In the genomic region with DNA sequence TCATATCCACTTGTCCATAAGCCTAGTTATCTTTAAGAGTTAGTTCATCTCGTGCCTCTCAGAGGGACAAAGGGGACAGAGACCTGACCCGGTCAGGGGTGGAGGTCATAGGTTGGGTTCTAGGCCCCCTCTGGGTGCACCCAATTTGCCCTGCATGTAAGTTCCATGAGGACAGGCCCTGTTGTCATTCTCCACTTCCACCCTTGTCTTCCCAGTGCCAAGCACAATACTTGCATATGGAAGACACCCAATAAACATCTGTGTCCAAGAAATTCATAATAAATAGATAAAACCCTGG, we compare ENCODE assay signal across 9 cellular contexts. TPM values are rescaled to one million over a fixed set of nuclear protein-coding genes. Genes with fewer than 3 reads are reported as not detected.
DNase-seq lines count a peak whose midpoint lies in the region; ATAC-seq and TF ChIP-seq lines count a peak whose summit lies in the region.
"Had no signal": no experiment of that assay in that cellular context is flagged by ENCODE, and none has a peak within 500 bp of the region (broad histone marks: within the 10 kb centered on the region; RNA-seq: fewer than 3 reads in every experiment).

No MANE protein-coding gene starts in this region.

- H3K9me3 ChIP-seq in CD8-positive, alpha-beta memory T cell (ENCODE audit: low read length) = no peaks in the 10 kb centered on the region
- no peaks in the 10 kb centered on the region for H3K9me3 ChIP-seq in Loucy (ENCODE audit: insufficient read depth, low read depth, low read length)
- H3K9me3 ChIP-seq in neural progenitor cell (ENCODE audit: low read depth) = no peaks in the 10 kb centered on the region
- H3K9me3 ChIP-seq: esophagus muscularis mucosa had no signal

- no peak overlapping the region for H2AFZ ChIP-seq in Loucy (ENCODE audit: low read length)
- H2AFZ ChIP-seq in neural progenitor cell (replicated peaks) = no peak overlapping the region

- H3K27ac ChIP-seq in CD8-positive, alpha-beta memory T cell (ENCODE audit: low read depth, low read length) = no peak overlapping the region
- H3K27ac ChIP-seq in neural progenitor cell = no peak overlapping the region

- no peak for TF ChIP-seq CTCF in Loucy (conservative IDR thresholded peaks at IDR 0.05; ENCODE audit: low read length)
- no peak for TF ChIP-seq CTCF in brain (conservative IDR thresholded peaks at IDR 0.05)
- TF ChIP-seq CTCF in neural progenitor cell (IDR thresholded peaks at IDR 0.05) = no peak

- CTCF ChIA-PET in CD8-positive, alpha-beta memory T cell (lab: Charles Lee) = interaction anchor here (1.5 to 5.3 kb wide), 2 partner anchors 8 to 21 kb away, joined by 6 to 39 read pairs; no protein-coding TSS in a partner anchor

- H3K9me2 ChIP-seq in Loucy (replicated peaks; ENCODE audit: low read depth, low read length) = no peaks in the 10 kb centered on the region

- no peak for DNase-seq in CD8-positive, alpha-beta memory T cell
- no peak for DNase-seq in neural progenitor cell (ENCODE audit: low spot score)
- no peak for DNase-seq in SHP77 (lab: John Stamatoyannopoulos, UW)
- DNase-seq in SHP77 treated with DMSO at 0.1 percent for 48 hours (lab: John Stamatoyannopoulos, UW) = no peak
- DNase-seq: kidney had no signal

- H3K4me1 ChIP-seq in CD8-positive, alpha-beta memory T cell (ENCODE audit: insufficient read depth, low read length) = peaks cover 28% of the 10 kb centered on the region
- H3K4me1 ChIP-seq in Loucy (ENCODE audit: insufficient read depth, low read length, poor library complexity, severe bottlenecking) = peaks cover 22% of the 10 kb centered on the region
- peaks cover 5% of the 10 kb centered on the region for H3K4me1 ChIP-seq in neural progenitor cell

- peaks cover 11 to 20% of the 10 kb centered on the region in 2 donors for H3K27me3 Mint-ChIP-seq in CD8-positive, alpha-beta memory T cell
- H3K27me3 Mint-ChIP-seq in brain (peaks cover 39% of the 10 kb centered on the region), neural progenitor cell (ENCODE audit: insufficient read depth, low read depth) (peaks cover 39% of the 10 kb centered on the region)

- peak overlapping the region; percentile 84 to 96 (median 87) for H3K4me3 Mint-ChIP-seq in CD8-positive, alpha-beta memory T cell
- peak overlapping the region; percentile 88 to 96 (median 94) for H3K4me3 Mint-ChIP-seq in brain
- peak overlapping the region; percentile 98 for H3K4me3 Mint-ChIP-seq in neural progenitor cell

- peaks cover 0 to 7% (median 4%) of the 10 kb centered on the region in 3 donors for H3K36me3 Mint-ChIP-seq in CD8-positive, alpha-beta memory T cell
- H3K36me3 Mint-ChIP-seq in brain = no peaks in the 10 kb centered on the region
- no peaks in the 10 kb centered on the region for H3K36me3 Mint-ChIP-seq in neural progenitor cell

- POLR2A ChIA-PET in CD8-positive, alpha-beta memory T cell (lab: Charles Lee) = interaction anchor here (1.5 kb wide), 1 partner anchor 29 kb away, joined by 3 read pairs; no protein-coding TSS in a partner anchor

- peak overlapping the region in 6 of 8 donors; percentile 5 to 90 (median 74) for H3K27ac Mint-ChIP-seq in CD8-positive, alpha-beta memory T cell
- H3K27ac Mint-ChIP-seq in brain (peak overlapping the region; percentile 37 to 99 (median 97)), neural progenitor cell (no peak overlapping the region)

- H3F3A ChIP-seq in Loucy (ENCODE audit: low read depth) (no peaks in the 10 kb centered on the region), neural progenitor cell (ENCODE audit: low read depth) (peaks cover 19% of the 10 kb centered on the region)

- H3K9ac ChIP-seq in Loucy (ENCODE audit: low read depth, low read length, poor library complexity, severe bottlenecking) (no peak overlapping the region), neural progenitor cell (no peak overlapping the region)

- no peaks in the 10 kb centered on the region for H4K20me1 ChIP-seq in Loucy (ENCODE audit: insufficient read depth, low read length, poor library complexity, severe bottlenecking)
- H4K20me1 ChIP-seq in neural progenitor cell (ENCODE audit: low read depth) = peaks cover 37% of the 10 kb centered on the region

- H3K36me3 ChIP-seq in CD8-positive, alpha-beta memory T cell (ENCODE audit: insufficient read depth, low read length) = no peaks in the 10 kb centered on the region
- H3K36me3 ChIP-seq in Loucy (ENCODE audit: insufficient read depth, low read length) (no peaks in the 10 kb centered on the region), neural progenitor cell (no peaks in the 10 kb centered on the region)

- peaks cover 14% of the 10 kb centered on the region for H3K79me2 ChIP-seq in Loucy (ENCODE audit: insufficient read depth, low read length)
- H3K79me2 ChIP-seq in neural progenitor cell (ENCODE audit: low read depth) = peaks cover 8% of the 10 kb centered on the region

- ATAC-seq in HG03378 (IDR thresholded peaks at IDR 0.05; ENCODE audit: unreplicated experiment) = no peak

- H3K4me1 Mint-ChIP-seq in CD8-positive, alpha-beta memory T cell = peaks cover 27 to 47% (median 35%) of the 10 kb centered on the region in 3 donors
- H3K4me1 Mint-ChIP-seq in brain (peaks cover 52% of the 10 kb centered on the region), neural progenitor cell (peaks cover 35% of the 10 kb centered on the region)

- H3K9me3 Mint-ChIP-seq in CD8-positive, alpha-beta memory T cell = no peaks in the 10 kb centered on the region
- H3K9me3 Mint-ChIP-seq in brain (peaks cover 0 to 11% (median 0%) of the 10 kb centered on the region in 5 experiments), neural progenitor cell (peaks cover 5% of the 10 kb centered on the region)

- H3K27me3 ChIP-seq in CD8-positive, alpha-beta memory T cell (ENCODE audit: insufficient read depth, low read length, poor library complexity, severe bottlenecking) = peaks cover 15% of the 10 kb centered on the region
- no peaks in the 10 kb centered on the region for H3K27me3 ChIP-seq in Loucy (ENCODE audit: insufficient read depth, low read length, poor library complexity, severe bottlenecking)
- peaks cover 49% of the 10 kb centered on the region for H3K27me3 ChIP-seq in neural progenitor cell

- H3K4me3 ChIP-seq in CD8-positive, alpha-beta memory T cell (ENCODE audit: low read length) = no peak overlapping the region
- H3K4me3 ChIP-seq in Loucy (ENCODE audit: low read length, poor library complexity, severe bottlenecking) (peak overlapping the region; percentile 95), neural progenitor cell (no peak overlapping the region)

- H3K4me2 ChIP-seq in Loucy (ENCODE audit: low read depth, low read length, poor library complexity, severe bottlenecking) (peak overlapping the region; percentile 78), neural progenitor cell (no peak overlapping the region)

RNA-seq across cellular contexts. Expression of a gene that starts 1.3 kb away (rescaled TPM):
- total RNA-seq in CD8-positive, alpha-beta memory T cell = 10 to 100 TPM; 96.5 to 97.3 TPM
- polyA plus RNA-seq in CD8-positive, alpha-beta memory T cell = 61.7 TPM
- polyA plus RNA-seq in brain (ENCODE audit: insufficient read depth, low read depth, low replicate concordance) = 118 TPM
- 19.0 and 41.0 TPM in 2 replicates for total RNA-seq in neural progenitor cell (ENCODE audit: low replicate concordance)

RNA-seq across cellular contexts. Expression of a gene that starts 1.4 kb away (rescaled TPM):
- total RNA-seq in CD8-positive, alpha-beta memory T cell = not detected
- polyA plus RNA-seq in CD8-positive, alpha-beta memory T cell = not detected
- 54.6 TPM for polyA plus RNA-seq in brain (ENCODE audit: insufficient read depth, low read depth, low replicate concordance)
- total RNA-seq in neural progenitor cell (ENCODE audit: low replicate concordance) = 0.03 TPM in 1 of 2 replicates, not detected in the other

RNA-seq across cellular contexts. Expression of a gene that starts 12.3 kb away (rescaled TPM):
- total RNA-seq in CD8-positive, alpha-beta memory T cell = 1 to 10 TPM; 2.7 to 2.8 TPM
- polyA plus RNA-seq in CD8-positive, alpha-beta memory T cell = not detected
- polyA plus RNA-seq in brain (ENCODE audit: insufficient read depth, low read depth, low replicate concordance) = 146 TPM
- total RNA-seq in neural progenitor cell (ENCODE audit: low replicate concordance) = 5.6 and 5.7 TPM in 2 replicates

RNA-seq across cellular contexts. Expression of a gene that starts 21.8 kb away (rescaled TPM):
- 100 to 1,000 TPM; 119 to 125 TPM for total RNA-seq in CD8-positive, alpha-beta memory T cell
- polyA plus RNA-seq in CD8-positive, alpha-beta memory T cell = 18.6 TPM
- 297 TPM for polyA plus RNA-seq in brain (ENCODE audit: insufficient read depth, low read depth, low replicate concordance)
- total RNA-seq in neural progenitor cell (ENCODE audit: low replicate concordance) = 54.0 and 85.5 TPM in 2 replicates

RNA-seq across cellular contexts. Expression of a gene that starts 26.6 kb away (rescaled TPM):
- 1 to 10 TPM; 2.9 to 3.1 TPM for total RNA-seq in CD8-positive, alpha-beta memory T cell
- 18.9 TPM for polyA plus RNA-seq in CD8-positive, alpha-beta memory T cell
- 14.3 TPM for polyA plus RNA-seq in brain (ENCODE audit: insufficient read depth, low read depth, low replicate concordance)
- 0.62 and 0.99 TPM in 2 replicates for total RNA-seq in neural progenitor cell (ENCODE audit: low replicate concordance)
